9 cellular contexts compared by ENCODE assay signal in genomic region chr16:75252049-75252864, GRCh38. TPM values are rescaled to one million over a fixed set of nuclear protein-coding genes. Genes with fewer than 3 reads are reported as not detected.
DNase-seq lines count a peak whose midpoint lies in the region; ATAC-seq and TF ChIP-seq lines count a peak whose summit lies in the region.
"Had no signal": no experiment of that assay in that cellular context is flagged by ENCODE, and none has a peak within 500 bp of the region (broad histone marks: within the 10 kb centered on the region; RNA-seq: fewer than 3 reads in every experiment).

No MANE protein-coding gene starts in this region.

- TF ChIP-seq CTCF in SU-DHL-6 (IDR thresholded peaks at IDR 0.05; ENCODE audit: insufficient read depth, low read length, poor library complexity, severe bottlenecking) (no peak), gastroesophageal sphincter (IDR thresholded peaks at IDR 0.05) (no peak), MM.1S (IDR thresholded peaks at IDR 0.05; ENCODE audit: low read length) (no peak), lower leg skin (IDR thresholded peaks at IDR 0.05) (no peak)

- H3K4me1 ChIP-seq in CD4-positive, alpha-beta memory T cell (ENCODE audit: insufficient read depth, low read length): peaks cover 12% of the 10 kb centered on the region
- H3K4me1 ChIP-seq in gastroesophageal sphincter: peaks cover 4 to 97% (median 84%) of the 10 kb centered on the region in 3 donors
- H3K4me1 ChIP-seq in trophoblast cell (ENCODE audit: control insufficient read depth in 1 of 2, insufficient read depth in 2 of 2, low read length in 2 of 2): peaks cover 78% of the 10 kb centered on the region in 2 experiments
- no peaks in the 10 kb centered on the region for H3K4me1 ChIP-seq in MM.1S (ENCODE audit: low read length)

- CTCF ChIA-PET in CD4-positive, alpha-beta memory T cell (lab: Charles Lee; ENCODE audit: partially characterized antibody): no interaction called here

- H3K36me3 ChIP-seq in CD4-positive, alpha-beta memory T cell (ENCODE audit: insufficient read depth, low read length): no peaks in the 10 kb centered on the region
- H3K36me3 ChIP-seq in SU-DHL-6 (ENCODE audit: low read length): no peaks in the 10 kb centered on the region
- H3K36me3 ChIP-seq in gastroesophageal sphincter: no peaks in the 10 kb centered on the region
- peaks cover 15 to 18% of the 10 kb centered on the region in 2 experiments for H3K36me3 ChIP-seq in trophoblast cell (ENCODE audit: control insufficient read depth in 1 of 2, insufficient read depth in 2 of 2, low read length in 2 of 2)
- no peaks in the 10 kb centered on the region for H3K36me3 ChIP-seq in MM.1S (replicated peaks; ENCODE audit: insufficient read depth, low read length)

- peak overlapping the region; percentile 95 for H2BK12ac ChIP-seq in trophoblast cell (ENCODE audit: low read length)

- peak overlapping the region; percentile 97 for H2BK5ac ChIP-seq in trophoblast cell (ENCODE audit: low read depth, low read length, poor library complexity)

- H2AK5ac ChIP-seq in trophoblast cell (ENCODE audit: low read length): peak overlapping the region; percentile 98

- no peaks in the 10 kb centered on the region for H3F3A ChIP-seq in SU-DHL-6 (ENCODE audit: insufficient read depth)
- no peaks in the 10 kb centered on the region for H3F3A ChIP-seq in MM.1S (ENCODE audit: insufficient read depth, low read length)

- DNase-seq in CD4-positive, alpha-beta memory T cell: peak in 1 of 5 donors; percentile 13
- DNase-seq in trophoblast cell: no peak
- no peak for DNase-seq in MM.1S
- no peak for DNase-seq in kidney glomerular epithelial cell (lab: John Stamatoyannopoulos, UW)
- no peak for DNase-seq in lower leg skin (ENCODE audit: low spot score in 2 of 2)
- no peak for DNase-seq in globus pallidus (ENCODE audit: low spot score)
- DNase-seq: SIG-M5 had no signal

- H3K14ac ChIP-seq in trophoblast cell (ENCODE audit: low read length): peak overlapping the region; percentile 99

- H3K9me3 Mint-ChIP-seq in CD4-positive, alpha-beta memory T cell: no peaks in the 10 kb centered on the region

- peak overlapping the region; percentile 98 for H3K18ac ChIP-seq in trophoblast cell (ENCODE audit: low read length)

- no peaks in the 10 kb centered on the region for H3K9me3 ChIP-seq in CD4-positive, alpha-beta memory T cell (ENCODE audit: control insufficient read depth in 1 of 2, low read length in 2 of 2)
- H3K9me3 ChIP-seq in SU-DHL-6 (ENCODE audit: insufficient read depth, low read length): no peaks in the 10 kb centered on the region
- H3K9me3 ChIP-seq in gastroesophageal sphincter: no peaks in the 10 kb centered on the region
- no peaks in the 10 kb centered on the region for H3K9me3 ChIP-seq in trophoblast cell (ENCODE audit: insufficient read depth, low read depth, low read length)
- no peaks in the 10 kb centered on the region for H3K9me3 ChIP-seq in MM.1S (replicated peaks; ENCODE audit: insufficient read depth, low read length)

- peak overlapping the region; percentile 98 for H2BK120ac ChIP-seq in trophoblast cell (ENCODE audit: insufficient read depth, low read length, poor library complexity)

- H3K27ac ChIP-seq in CD4-positive, alpha-beta memory T cell (ENCODE audit: low read depth, low read length): no peak overlapping the region
- H3K27ac ChIP-seq in SU-DHL-6 (ENCODE audit: low read depth, low read length) (no peak overlapping the region), gastroesophageal sphincter (peak overlapping the region; percentile 58 to 97 (median 94)), trophoblast cell (ENCODE audit: low read depth, low read length) (peak overlapping the region; percentile 99), MM.1S (ENCODE audit: low read length) (no peak overlapping the region)

- peak overlapping the region; percentile 90 for H3K4ac ChIP-seq in trophoblast cell (ENCODE audit: low read depth, low read length)

- peak overlapping the region; percentile 64 for H4K12ac ChIP-seq in trophoblast cell (ENCODE audit: low read depth, low read length)

- H3K36me3 Mint-ChIP-seq in CD4-positive, alpha-beta memory T cell: no peaks in the 10 kb centered on the region

- no peak for ATAC-seq in gastroesophageal sphincter

- peaks cover 21 to 22% of the 10 kb centered on the region in 2 donors for H3K27me3 Mint-ChIP-seq in CD4-positive, alpha-beta memory T cell

- H3K4me2 ChIP-seq in SU-DHL-6 (ENCODE audit: low read depth, low read length, poor library complexity, severe bottlenecking) (peak overlapping the region; percentile 35), trophoblast cell (ENCODE audit: low read length) (peak overlapping the region; percentile 22), MM.1S (ENCODE audit: low read depth, low read length) (no peak overlapping the region)

- TF ChIP-seq POLR2A in gastroesophageal sphincter (IDR thresholded peaks at IDR 0.05) (no peak), lower leg skin (IDR thresholded peaks at IDR 0.05) (no peak)

- peak overlapping the region; percentile 82 for H4K8ac ChIP-seq in trophoblast cell (ENCODE audit: low read depth, low read length)

- H3K27me3 ChIP-seq in CD4-positive, alpha-beta memory T cell (ENCODE audit: insufficient read depth, low read length): peaks cover 18% of the 10 kb centered on the region
- H3K27me3 ChIP-seq in SU-DHL-6 (ENCODE audit: low read length) (peaks cover 3% of the 10 kb centered on the region; the same call in 1 of the 2 replicates), gastroesophageal sphincter (no peaks in the 10 kb centered on the region), trophoblast cell (ENCODE audit: insufficient read depth, low read length) (no peaks in the 10 kb centered on the region), MM.1S (replicated peaks; ENCODE audit: insufficient read depth, low read length) (peaks cover 16% of the 10 kb centered on the region)

- intact Hi-C loops in CD4-positive, alpha-beta memory T cell (cut with micrococcal nuclease): no loop called here
- intact Hi-C loops in lower leg skin (cut with DNase I; ENCODE audit: low total_unique reads): no loop called here

- H3K23ac ChIP-seq in trophoblast cell (ENCODE audit: low read length): no peak overlapping the region

- peak overlapping the region; percentile 42 to 78 (median 65) for H3K4me3 Mint-ChIP-seq in CD4-positive, alpha-beta memory T cell

- POLR2A ChIA-PET in CD4-positive, alpha-beta memory T cell (lab: Charles Lee; ENCODE audit: partially characterized antibody): no interaction called here

- peak overlapping the region; percentile 99 for H4K91ac ChIP-seq in trophoblast cell (ENCODE audit: low read depth, low read length)

- peaks cover 58% of the 10 kb centered on the region for H3K79me1 ChIP-seq in trophoblast cell (ENCODE audit: low read length)

- H3K9ac ChIP-seq in SU-DHL-6 (ENCODE audit: low read length): no peak overlapping the region
- H3K9ac ChIP-seq in trophoblast cell (ENCODE audit: low read length): peak overlapping the region; percentile 16
- no peak overlapping the region for H3K9ac ChIP-seq in MM.1S (ENCODE audit: low read length)

- TF ChIP-seq EP300 in gastroesophageal sphincter (IDR thresholded peaks at IDR 0.05): no peak

- no peaks in the 10 kb centered on the region for H3K9me2 ChIP-seq in SU-DHL-6 (replicated peaks; ENCODE audit: insufficient read depth, low read length)
- no peaks in the 10 kb centered on the region for H3K9me2 ChIP-seq in MM.1S (replicated peaks; ENCODE audit: insufficient read depth, low read length)

- H3K27ac Mint-ChIP-seq in CD4-positive, alpha-beta memory T cell: peak overlapping the region in 1 of 7 donors; percentile 68

- 53 to 72% methylated on average over 3 to 6 of the region's 24 CpGs for WGBS in gastroesophageal sphincter (ENCODE audit: low coverage in 1 of 2), 2 donors
- no CpG with 5 or more reads among the region's 24 CpGs for WGBS in trophoblast cell (ENCODE audit: extremely low coverage, insufficient coverage, insufficient read length)
- WGBS in lower leg skin, 2 donors: 54 to 60% methylated on average over 18 to 19 of the region's 24 CpGs

- H3K79me2 ChIP-seq in SU-DHL-6 (ENCODE audit: insufficient read depth, low read length) (no peaks in the 10 kb centered on the region), trophoblast cell (ENCODE audit: control insufficient read depth, insufficient read depth, low read length, poor library complexity) (peaks cover 68% of the 10 kb centered on the region), MM.1S (ENCODE audit: low read length) (no peaks in the 10 kb centered on the region)

- H2AFZ ChIP-seq in SU-DHL-6 (ENCODE audit: low read depth, low read length, severe bottlenecking) (no peak overlapping the region), trophoblast cell (ENCODE audit: insufficient read depth, low read length, poor library complexity) (peak overlapping the region; percentile 33), MM.1S (ENCODE audit: low read length) (no peak overlapping the region)

- no peaks in the 10 kb centered on the region for H4K20me1 ChIP-seq in SU-DHL-6 (ENCODE audit: low read depth, low read length)
- H4K20me1 ChIP-seq in MM.1S (ENCODE audit: insufficient read depth, low read length): no peaks in the 10 kb centered on the region

- no peak overlapping the region for H3K4me3 ChIP-seq in CD4-positive, alpha-beta memory T cell (ENCODE audit: low read length in 2 of 2)
- no peak overlapping the region for H3K4me3 ChIP-seq in SU-DHL-6 (ENCODE audit: insufficient read depth, low read length, poor library complexity, severe bottlenecking)
- H3K4me3 ChIP-seq in gastroesophageal sphincter: peak overlapping the region in 1 of 2 donors; percentile 90
- H3K4me3 ChIP-seq in trophoblast cell (ENCODE audit: low read depth, low read length): no peak overlapping the region
- no peak overlapping the region for H3K4me3 ChIP-seq in MM.1S (ENCODE audit: low read length)
- no peak overlapping the region for H3K4me3 ChIP-seq in lower leg skin (ENCODE audit: low read depth, poor library complexity, severe bottlenecking)

- H3K4me1 Mint-ChIP-seq in CD4-positive, alpha-beta memory T cell: peaks cover 2 to 16% (median 4%) of the 10 kb centered on the region in 4 donors

RNA-seq across cellular contexts. Expression of gene BCAR1, which starts 0.8 kb away (rescaled TPM):
- total RNA-seq in CD4-positive, alpha-beta memory T cell: under 1 TPM in 1 of 2 experiments, not detected in 1; 0.36 TPM
- polyA plus RNA-seq in CD4-positive, alpha-beta memory T cell: under 1 TPM in 1 of 2 donors, not detected in 1; 0.30 TPM
- 10 to 100 TPM; 34.6 to 63.7 (median 37.0) TPM for total RNA-seq in gastroesophageal sphincter
- polyA plus RNA-seq in trophoblast cell (2013): 200 and 201 TPM in 2 replicates
- total RNA-seq in lower leg skin: 10 to 100 TPM; 16.4 to 38.1 (median 28.8) TPM

RNA-seq across cellular contexts. Expression of gene CTRB1, which starts 33.5 kb away (rescaled TPM):
- total RNA-seq in CD4-positive, alpha-beta memory T cell: not detected
- polyA plus RNA-seq in CD4-positive, alpha-beta memory T cell: not detected
- total RNA-seq in gastroesophageal sphincter (not detected), lower leg skin (1 to 10 TPM in 1 of 4 donors, not detected in 3; 1.0 TPM)
- 0.15 TPM in 1 of 2 replicates, not detected in the other for polyA plus RNA-seq in trophoblast cell (2013)

RNA-seq across cellular contexts. Expression of gene CTRB2, which starts 45.3 kb away (rescaled TPM):
- not detected for total RNA-seq in CD4-positive, alpha-beta memory T cell
- not detected for polyA plus RNA-seq in CD4-positive, alpha-beta memory T cell
- total RNA-seq in gastroesophageal sphincter (not detected), lower leg skin (1 to 10 TPM in 1 of 4 donors, not detected in 3; 1.9 TPM)
- polyA plus RNA-seq in trophoblast cell (2013): 0.37 and 0.41 TPM in 2 replicates

Comparison
In these comparisons a context has a peak if more than half of its experiments do, and no peak if none do; other contexts are left out.
1. H3K27ac ChIP-seq: peak in gastroesophageal sphincter (4 of 4) and trophoblast cell (single experiment); none in CD4-positive, alpha-beta memory T cell (single experiment), SU-DHL-6 (single experiment) and MM.1S (single experiment).
2. RNA of gene BCAR1, which starts 0.8 kb away (total RNA-seq): 34.6 to 63.7 TPM in gastroesophageal sphincter and 16.4 to 38.1 TPM in lower leg skin; 0.36 TPM in CD4-positive, alpha-beta memory T cell; every median in the first group is over 10 times any median in the second.